ENCODE assay signal across 1 cellular context in genomic region chr19:38190793-38191192, GRCh38.
TF ChIP-seq lines count a peak whose summit lies in the region.

No MANE protein-coding gene starts in this region.

TF ChIP-seq in GM12878, 131 proteins besides CTCF, POLR2A, EP300 and RAD21 (continued from another document):
- no peak for TF ChIP-seq TAF1 (IDR thresholded peaks at IDR 0.05; ENCODE audit: borderline replicate concordance, low read depth, low read length)
